20 cellular contexts compared by ENCODE assay signal in the genomic region with DNA sequence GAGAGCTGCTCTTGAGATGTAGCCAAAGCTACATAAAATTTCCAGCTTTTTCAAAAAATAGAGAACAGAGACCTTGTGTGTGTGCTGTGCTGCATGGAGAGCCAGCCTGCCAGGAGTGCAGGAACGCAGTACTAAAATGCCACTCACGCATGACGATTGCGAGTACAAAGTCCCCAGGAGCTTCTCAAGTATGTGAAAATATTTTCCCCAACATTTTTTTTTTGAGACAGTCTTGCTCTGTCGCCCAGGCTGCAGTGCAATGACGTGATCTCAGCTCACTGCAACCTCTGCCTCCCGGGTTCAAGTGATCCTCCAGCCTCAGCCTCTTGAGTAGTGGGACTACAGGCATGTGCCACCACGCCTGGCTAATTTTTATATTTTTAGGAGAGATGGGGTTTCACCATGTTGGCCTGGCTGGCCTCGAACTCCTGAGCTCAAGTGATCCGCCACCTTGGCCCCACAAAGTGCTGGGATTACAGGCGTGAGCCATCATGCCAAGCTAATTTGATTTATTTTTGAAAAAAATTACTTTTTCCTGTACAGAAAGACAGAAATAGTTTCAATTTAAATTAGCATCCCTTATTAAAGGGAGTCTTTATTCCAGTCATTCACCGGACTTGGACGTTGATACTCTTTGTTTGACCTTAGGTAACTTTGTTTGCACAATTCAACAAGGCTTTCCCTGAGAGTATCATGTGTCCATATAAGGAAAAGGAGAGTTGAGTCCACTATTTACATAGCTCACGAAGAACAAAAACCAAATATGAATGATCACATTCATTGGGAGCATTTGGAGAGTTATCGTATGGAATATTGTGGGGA. TPM values are rescaled to one million over a fixed set of nuclear protein-coding genes. Genes with fewer than 3 reads are reported as not detected.
"Had no signal": no experiment of that assay in that cellular context is flagged by ENCODE, and none has a peak within 500 bp of the region (broad histone marks: within the 10 kb centered on the region; RNA-seq: fewer than 3 reads in every experiment).

No MANE protein-coding gene starts in this region.

RNA-seq across cellular contexts. Expression of a gene that starts 57.9 kb away (rescaled TPM):
- total RNA-seq: chondrocyte; colonic mucosa; endodermal cell; endothelial cell of umbilical vein; esophagus squamous epithelium; heart right ventricle; left ventricle myocardium superior; mononuclear cell; natural killer cell treated with Interleukin-12 subunit alpha and Interleukin-12 subunit beta and Interleukin-15 and Interleukin-18, amount 100 ng/mL, for 72 hours; neural crest cell; omental fat pad; prostate gland; right atrium auricular region; sigmoid colon; skeletal muscle tissue; tibial nerve; upper lobe of left lung had no signal
- polyA plus RNA-seq: endothelial cell of umbilical vein, heart right ventricle, immature natural killer cell, keratinocyte, spleen had no signal
